9 cellular contexts compared by ENCODE assay signal in genomic region chr11:83971063-83971462, GRCh38.
DNase-seq lines count a peak whose midpoint lies in the region; ATAC-seq and TF ChIP-seq lines count a peak whose summit lies in the region.
"Had no signal": no experiment of that assay in that cellular context is flagged by ENCODE, and none has a peak within 500 bp of the region (broad histone marks: within the 10 kb centered on the region; RNA-seq: fewer than 3 reads in every experiment).

No MANE protein-coding gene starts in this region.

- DNase-seq in AG10803 (ENCODE audit: low read depth) (peak; percentile 7), NCI-H446 treated with DMSO at 0.1 percent for 48 hours (lab: John Stamatoyannopoulos, UW) (peak; percentile 97), fibroblast of pulmonary artery (ENCODE audit: low read depth) (peak; percentile 7), midbrain (lab: John Stamatoyannopoulos, UW) (no peak), NCI-H1930 (lab: John Stamatoyannopoulos, UW) (no peak), NK-92 (lab: John Stamatoyannopoulos, UW; ENCODE audit: unreplicated experiment) (no peak), RPMI8226 (no peak)

- peak; percentile 52 for ATAC-seq in GM21529 (IDR thresholded peaks at IDR 0.05; ENCODE audit: unreplicated experiment)
- ATAC-seq: K562 had no signal

- H3K4me3 ChIP-seq in AG10803 (ENCODE audit: low read length) (no peak overlapping the region), fibroblast of pulmonary artery (replicated peaks; ENCODE audit: low read depth, low read length) (no peak overlapping the region)
- H3K4me3 ChIP-seq: K562 had no signal

- no peak for TF ChIP-seq CTCF in AG10803 (conservative IDR thresholded peaks at IDR 0.05; ENCODE audit: low read length)
- TF ChIP-seq CTCF in fibroblast of pulmonary artery (IDR thresholded peaks at IDR 0.05; ENCODE audit: low read length, missing control alignments) = no peak

Comparison
In these comparisons a context has a peak if more than half of its experiments do, and no peak if none do; other contexts are left out.
1. DNase-seq: peak in AG10803 (single experiment), NCI-H446 treated with DMSO at 0.1 percent for 48 hours (single experiment) and fibroblast of pulmonary artery (single experiment); none in midbrain (single experiment), NCI-H1930 (0 of 2), NK-92 (single experiment) and RPMI8226 (single experiment).